In the genomic region with DNA sequence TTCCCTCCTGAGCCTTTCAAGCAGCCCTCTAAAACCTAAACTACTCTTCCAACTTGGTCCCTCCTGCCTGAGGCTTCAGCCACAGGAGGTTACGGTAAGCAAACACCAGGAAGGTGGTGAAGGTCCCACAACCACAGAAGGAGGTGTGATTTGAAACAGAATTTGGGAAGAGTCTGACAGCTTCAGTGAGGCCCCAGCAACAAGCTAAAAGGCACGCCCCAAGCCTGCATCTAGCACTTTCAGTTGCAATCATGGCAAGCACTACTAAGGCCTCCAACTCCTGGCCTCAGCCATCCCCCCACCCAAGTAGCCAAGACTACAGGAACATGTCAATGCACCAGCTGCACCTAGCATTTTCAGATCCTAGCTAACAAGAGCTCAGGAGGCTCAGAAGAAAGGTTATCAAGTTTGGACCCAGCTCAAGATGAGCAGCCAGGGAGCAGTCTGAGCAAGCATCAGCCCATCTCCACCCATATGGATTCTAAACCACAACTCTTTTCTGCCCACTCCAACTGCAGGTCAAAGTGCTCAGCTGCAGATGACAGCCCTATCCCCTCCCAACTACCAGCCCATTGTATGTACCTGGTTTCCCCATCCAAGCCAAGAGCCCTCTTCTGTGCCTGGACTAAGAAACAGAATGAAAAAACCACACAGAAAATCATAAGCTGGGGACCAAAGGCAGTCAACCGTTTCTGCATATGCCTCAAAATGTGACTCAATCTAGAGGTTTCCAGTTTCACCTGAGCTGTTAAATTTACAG, we compare ENCODE assay signal across 8 cellular contexts. TPM values are rescaled to one million over a fixed set of nuclear protein-coding genes. Genes with fewer than 3 reads are reported as not detected.
DNase-seq lines count a peak whose midpoint lies in the region; ATAC-seq, FAIRE-seq and TF ChIP-seq lines count a peak whose summit lies in the region.

No MANE protein-coding gene starts in this region.

- H3K9me3 ChIP-seq in CD4-positive, alpha-beta T cell (ENCODE audit: control insufficient read depth, low read length), result no peaks in the 10 kb centered on the region

- peaks cover 37% of the 10 kb centered on the region for H3K36me3 Mint-ChIP-seq in CD4-positive, alpha-beta T cell (ENCODE audit: low read depth)
- peaks cover 51% of the 10 kb centered on the region for H3K36me3 Mint-ChIP-seq in central memory CD8-positive, alpha-beta T cell (ENCODE audit: insufficient read depth)
- H3K36me3 Mint-ChIP-seq in nephron progenitor cell (ENCODE audit: low read depth), result peaks cover 41% of the 10 kb centered on the region

- H3K27me3 ChIP-seq in CD4-positive, alpha-beta T cell (ENCODE audit: control insufficient read depth, insufficient read depth, low read length), result no peaks in the 10 kb centered on the region

- ATAC-seq in CD4-positive, alpha-beta T cell (ENCODE audit: poor library complexity), result peak; percentile 4
- peak; percentile 28 for ATAC-seq in GM21515 (IDR thresholded peaks at IDR 0.05; ENCODE audit: unreplicated experiment)
- ATAC-seq in central memory CD8-positive, alpha-beta T cell (replicated peaks; ENCODE audit: extremely low read depth, poor library complexity, severe bottlenecking), result peak; percentile 9

- H3K27me3 Mint-ChIP-seq in CD4-positive, alpha-beta T cell, result no peaks in the 10 kb centered on the region
- no peaks in the 10 kb centered on the region for H3K27me3 Mint-ChIP-seq in central memory CD8-positive, alpha-beta T cell
- peaks cover 2% of the 10 kb centered on the region for H3K27me3 Mint-ChIP-seq in nephron progenitor cell (ENCODE audit: low read depth, poor library complexity)

- peak overlapping the region; percentile 97 for H3K27ac ChIP-seq in CD4-positive, alpha-beta T cell (ENCODE audit: low read depth, low read length)

- CTCF ChIA-PET in CD4-positive, alpha-beta T cell (lab: Charles Lee), result interaction anchor here (0.9 to 12.2 kb wide), 3 partner anchors 15 to 132 kb away, joined by 3 to 251 read pairs (median 92); partner anchors contain the start of genes AHNAK and TUT1
- CTCF ChIA-PET in HEK293T (lab: Yijun Ruan, JAX), result interaction anchor here (0.6 to 1.6 kb wide), 7 partner anchors 14 to 229 kb away, joined by 3 to 11 read pairs (median 4); no protein-coding TSS in a partner anchor

- no peaks in the 10 kb centered on the region for H3K9me3 Mint-ChIP-seq in CD4-positive, alpha-beta T cell
- H3K9me3 Mint-ChIP-seq in central memory CD8-positive, alpha-beta T cell, result no peaks in the 10 kb centered on the region
- no peaks in the 10 kb centered on the region for H3K9me3 Mint-ChIP-seq in nephron progenitor cell

- H3K4me1 Mint-ChIP-seq in CD4-positive, alpha-beta T cell (ENCODE audit: low read depth), result peaks cover 81% of the 10 kb centered on the region
- H3K4me1 Mint-ChIP-seq in central memory CD8-positive, alpha-beta T cell, result peaks cover 91% of the 10 kb centered on the region
- H3K4me1 Mint-ChIP-seq in nephron progenitor cell, result peaks cover 83% of the 10 kb centered on the region

- no peak for FAIRE-seq in frontal cortex (lab: Jason Lieb, UNC)

- intact Hi-C loops in CD4-positive, alpha-beta T cell (cut with DNase I, micrococcal nuclease), result loop anchor here in 1 of 2 experiments (5.0 kb wide), 1 partner anchor 35 kb away; the partner anchor contains the start of gene TUT1

- peak overlapping the region; percentile 84 for H3K4me3 Mint-ChIP-seq in CD4-positive, alpha-beta T cell
- peak overlapping the region; percentile 78 for H3K4me3 Mint-ChIP-seq in central memory CD8-positive, alpha-beta T cell
- no peak overlapping the region for H3K4me3 Mint-ChIP-seq in nephron progenitor cell

- no peak for TF ChIP-seq CTCF in CD4-positive, alpha-beta T cell (IDR thresholded peaks at IDR 0.05)
- TF ChIP-seq CTCF in nephron progenitor cell (IDR thresholded peaks at IDR 0.05), result no peak

- POLR2A ChIA-PET in CD4-positive, alpha-beta T cell (lab: Charles Lee), result interaction anchor here (0.6 to 6.6 kb wide), 20 partner anchors 13 to 720 kb away, joined by 3 to 122 read pairs (median 4); partner anchors contain the start of genes AHNAK, C11orf98, CSKMT and EEF1G
- POLR2A ChIA-PET in HEK293T (lab: Yijun Ruan, JAX), result interaction anchor here (0.9 to 4.9 kb wide), 7 partner anchors 10 to 132 kb away, joined by 3 to 40 read pairs (median 4); partner anchors contain the start of genes AHNAK, EEF1G, LBHD1 and UQCC3

- peak in 6 of 10 experiments; percentile 34 to 48 (median 45) for DNase-seq in CD4-positive, alpha-beta T cell
- DNase-seq in NOMO-1 treated with dmso at 0.1 percent for 144 hours (lab: John Stamatoyannopoulos, UW; ENCODE audit: unreplicated experiment) (peak; percentile 20), nephron progenitor cell (no peak), HEK293T (ENCODE audit: extremely low spot score) (no peak), HuH-7 (ENCODE audit: low spot score) (no peak), frontal cortex (ENCODE audit: low spot score in 2 of 2) (no peak)
- DNase-seq in central memory CD8-positive, alpha-beta T cell (ENCODE audit: low spot score in 2 of 2), result peak in 1 of 2 donors; percentile 73

- H3K27ac Mint-ChIP-seq in CD4-positive, alpha-beta T cell, result peak overlapping the region; percentile 95
- peak overlapping the region; percentile 97 for H3K27ac Mint-ChIP-seq in central memory CD8-positive, alpha-beta T cell (ENCODE audit: low read depth)
- H3K27ac Mint-ChIP-seq in nephron progenitor cell, result peak overlapping the region; percentile 98

TF ChIP-seq in HEK293T, 16 proteins besides CTCF, POLR2A, EP300 and RAD21:
- no peak for TF ChIP-seq ZNF384 (IDR thresholded peaks at IDR 0.05)
- TF ChIP-seq BHLHE40 (IDR thresholded peaks at IDR 0.05; ENCODE audit: borderline replicate concordance), result no peak
- no peak for TF ChIP-seq L3MBTL2 (conservative IDR thresholded peaks at IDR 0.05)
- no peak for TF ChIP-seq SUZ12 (IDR thresholded peaks at IDR 0.05)
- no peak for TF ChIP-seq CTBP1 (IDR thresholded peaks at IDR 0.05; ENCODE audit: borderline replicate concordance)
- TF ChIP-seq FOXK2 (IDR thresholded peaks at IDR 0.05), result no peak
- no peak for TF ChIP-seq FOXM1 (IDR thresholded peaks at IDR 0.05; ENCODE audit: borderline replicate concordance)
- TF ChIP-seq ARNT (IDR thresholded peaks at IDR 0.05), result no peak

RNA-seq across cellular contexts. Expression of gene AHNAK, which starts 10.4 kb away (rescaled TPM):
- total RNA-seq in CD4-positive, alpha-beta T cell, result 100 to 1,000 TPM; 320 to 332 TPM
- 15.9 TPM for total RNA-seq in frontal cortex

RNA-seq across cellular contexts. Expression of gene EEF1G, which starts 16.6 kb away (rescaled TPM):
- total RNA-seq in CD4-positive, alpha-beta T cell, result 1,000 to 10,000 TPM; 2,181 to 2,269 TPM
- total RNA-seq in frontal cortex, result 1,985 TPM

RNA-seq across cellular contexts. Expression of gene TUT1, which starts 34.3 kb away (rescaled TPM):
- total RNA-seq in CD4-positive, alpha-beta T cell, result 10 to 100 TPM; 25.5 to 26.2 TPM
- total RNA-seq in frontal cortex, result 4.5 TPM

RNA-seq across cellular contexts. Expression of gene MTA2, which starts 44.6 kb away (rescaled TPM):
- 100 to 1,000 TPM; 167 to 172 TPM for total RNA-seq in CD4-positive, alpha-beta T cell
- 154 TPM for total RNA-seq in frontal cortex

RNA-seq across cellular contexts. Expression of gene EML3, which starts 55.5 kb away (rescaled TPM):
- 100 to 1,000 TPM; 142 to 144 TPM for total RNA-seq in CD4-positive, alpha-beta T cell
- total RNA-seq in frontal cortex, result 4.9 TPM

Comparison
In these comparisons a context has a peak if more than half of its experiments do, and no peak if none do; other contexts are left out.
1. DNase-seq: peak in CD4-positive, alpha-beta T cell (6 of 10) and NOMO-1 treated with dmso at 0.1 percent for 144 hours (single experiment); none in nephron progenitor cell (single experiment), HEK293T (single experiment), HuH-7 (single experiment) and frontal cortex (0 of 2).
2. RNA of gene AHNAK, which starts 10.4 kb away (total RNA-seq): 320 to 332 TPM in CD4-positive, alpha-beta T cell; 15.9 TPM in frontal cortex (single experiment); every median in the first group is over 10 times any median in the second.
3. Peak in every context shown above with its lines, with median percentiles within 50 percentile points of each other: ATAC-seq and H3K27ac Mint-ChIP-seq.